Comparison of ENCODE assay signal across 9 cellular contexts in the genomic region with DNA sequence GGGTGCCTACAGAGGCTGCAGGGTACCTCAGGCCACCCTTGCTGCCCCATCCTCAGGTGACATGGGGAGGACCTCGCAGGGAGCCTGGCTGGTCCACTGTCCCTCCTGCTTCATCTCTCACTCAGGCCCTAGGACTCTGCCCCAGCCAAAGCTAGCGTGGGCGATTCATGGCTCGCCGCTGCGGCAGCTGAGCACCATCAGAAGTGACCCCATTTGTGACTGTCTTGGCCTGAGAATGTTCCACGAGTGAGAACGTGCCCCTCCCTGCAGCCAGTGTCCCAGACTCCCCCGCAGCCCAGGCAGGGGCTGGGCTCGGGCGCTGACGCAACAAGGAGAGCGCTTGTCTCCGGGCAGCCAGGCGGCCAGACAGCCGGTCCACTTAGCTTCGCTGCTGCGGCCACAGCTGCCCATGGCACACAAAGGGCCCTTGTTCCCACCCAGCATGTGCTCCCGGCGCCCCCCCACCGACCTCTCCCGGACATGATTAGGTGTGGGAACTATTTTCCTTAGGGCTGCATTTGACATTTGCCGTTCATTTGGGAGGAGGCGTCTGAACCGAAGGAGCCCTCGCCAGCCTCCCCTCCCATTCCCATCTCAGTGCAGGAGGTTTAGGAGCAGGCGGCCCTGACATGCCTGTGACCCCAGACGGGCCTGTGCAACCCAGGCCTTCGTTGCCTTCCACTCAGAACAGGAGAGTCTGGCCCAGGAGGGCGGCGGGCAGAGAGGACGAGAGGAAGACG. TPM values are rescaled to one million over a fixed set of nuclear protein-coding genes. Genes with fewer than 3 reads are reported as not detected.
A peak's percentile ranks its signal among the peaks of the same experiment; 100 is the strongest.
DNase-seq lines count a peak whose midpoint lies in the region; ATAC-seq and TF ChIP-seq lines count a peak whose summit lies in the region.
"Had no signal": no experiment of that assay in that cellular context is flagged by ENCODE, and none has a peak within 500 bp of the region (broad histone marks: within the 10 kb centered on the region; RNA-seq: fewer than 3 reads in every experiment).

No MANE protein-coding gene starts in this region.

- intact Hi-C loops in PC-3 (cut with micrococcal nuclease): no loop called here

- H3K4me1 ChIP-seq in liver (ENCODE audit: control insufficient read depth in 4 of 4, insufficient read depth in 4 of 4, low read length in 3 of 4): peaks cover 8 to 31% (median 22%) of the 10 kb centered on the region in 4 donors
- H3K4me1 ChIP-seq in smooth muscle cell (ENCODE audit: low read depth): peaks cover 19% of the 10 kb centered on the region
- H3K4me1 ChIP-seq in PC-3 (ENCODE audit: insufficient read depth, low read length): peaks cover 8% of the 10 kb centered on the region

- H3K9me2 ChIP-seq in PC-3 (replicated peaks; ENCODE audit: low read length): no peaks in the 10 kb centered on the region

- CTCF ChIA-PET in PC-3 (lab: Charles Lee): interaction anchor here (0.6 kb wide), 1 partner anchor 19 kb away, joined by 3 read pairs; no protein-coding TSS in a partner anchor

- H3K4me3 ChIP-seq in liver (ENCODE audit: low read depth in 1 of 3, low read length in 3 of 3) (no peak overlapping the region), smooth muscle cell (no peak overlapping the region), PC-3 (ENCODE audit: low read length) (no peak overlapping the region)

- TF ChIP-seq RAD21 in liver (IDR thresholded peaks at IDR 0.05): peak; percentile 16 to 44

- H3K79me2 ChIP-seq in smooth muscle cell (ENCODE audit: low read depth) (no peaks in the 10 kb centered on the region), PC-3 (ENCODE audit: low read length) (no peaks in the 10 kb centered on the region)

- H3K27ac ChIP-seq in cingulate gyrus (ENCODE audit: low read depth, low read length) (peak overlapping the region; percentile 79), liver (ENCODE audit: low read depth in 1 of 2, low read length in 2 of 2) (peak overlapping the region; percentile 25 to 57), smooth muscle cell (ENCODE audit: low read depth) (peak overlapping the region; percentile 81), PC-3 (ENCODE audit: low read length) (no peak overlapping the region)

- H3K9ac ChIP-seq in liver (ENCODE audit: low read depth in 1 of 2, low read length in 2 of 2) (no peak overlapping the region), smooth muscle cell (ENCODE audit: low read depth) (peak overlapping the region; percentile 19), PC-3 (ENCODE audit: low read length) (no peak overlapping the region)

- H4K20me1 ChIP-seq in smooth muscle cell (ENCODE audit: low read depth) (no peaks in the 10 kb centered on the region), PC-3 (ENCODE audit: low read length) (no peaks in the 10 kb centered on the region)

- no peak for ATAC-seq in PC-3
- no peak for ATAC-seq in HG03108 (IDR thresholded peaks at IDR 0.05; ENCODE audit: unreplicated experiment)
- no peak for ATAC-seq in GM18870 (IDR thresholded peaks at IDR 0.05; ENCODE audit: unreplicated experiment)
- no peak for ATAC-seq in HG02840 (IDR thresholded peaks at IDR 0.05; ENCODE audit: low FRiP score, unreplicated experiment)

- peak overlapping the region; percentile 30 for H3K4me2 ChIP-seq in smooth muscle cell
- no peak overlapping the region for H3K4me2 ChIP-seq in PC-3 (ENCODE audit: low read length)

- no peaks in the 10 kb centered on the region for H3K27me3 ChIP-seq in liver (ENCODE audit: control insufficient read depth in 4 of 4, insufficient read depth in 4 of 4, low read length in 3 of 4)
- no peaks in the 10 kb centered on the region for H3K27me3 ChIP-seq in smooth muscle cell (ENCODE audit: low read depth)
- H3K27me3 ChIP-seq in PC-3 (ENCODE audit: low read length): no peaks in the 10 kb centered on the region

- H3K9me3 ChIP-seq in liver (ENCODE audit: control insufficient read depth in 4 of 4, low read length in 3 of 4) (no peaks in the 10 kb centered on the region), smooth muscle cell (replicated peaks; ENCODE audit: low read depth) (no peaks in the 10 kb centered on the region), PC-3 (ENCODE audit: low read length) (no peaks in the 10 kb centered on the region)

- H2AFZ ChIP-seq in smooth muscle cell (ENCODE audit: low read depth) (no peak overlapping the region), PC-3 (ENCODE audit: low read length) (no peak overlapping the region)

- DNase-seq in MV-4-11 (lab: John Stamatoyannopoulos, UW): peak; percentile 4
- DNase-seq in smooth muscle cell (lab: John Stamatoyannopoulos, UW; ENCODE audit: unreplicated experiment): no peak
- no peak for DNase-seq in PC-3
- DNase-seq: NCI-H345 had no signal

- H3F3A ChIP-seq in smooth muscle cell (ENCODE audit: low read depth) (peaks cover 11% of the 10 kb centered on the region), PC-3 (ENCODE audit: low read length, unreplicated experiment) (no peaks in the 10 kb centered on the region)

- no TSS peak for BruUV-seq in PC-3 (replicated peaks; lab: Mats Ljungman, UMichigan)

- TF ChIP-seq CTCF in liver (IDR thresholded peaks at IDR 0.05; ENCODE audit: low read depth, low read length, missing input control) (no peak), smooth muscle cell (IDR thresholded peaks at IDR 0.05; ENCODE audit: borderline replicate concordance, insufficient read depth, poor library complexity, severe bottlenecking) (no peak), PC-3 (conservative IDR thresholded peaks at IDR 0.05; ENCODE audit: low read depth, low read length) (no peak)

- POLR2A ChIA-PET in PC-3 (lab: Charles Lee; ENCODE audit: unreplicated experiment): no interaction called here

- no peaks in the 10 kb centered on the region for H3K36me3 ChIP-seq in liver (ENCODE audit: control insufficient read depth in 4 of 4, insufficient read depth in 3 of 4, low read depth in 1 of 4, low read length in 3 of 4)
- H3K36me3 ChIP-seq in smooth muscle cell (ENCODE audit: low read depth): no peaks in the 10 kb centered on the region
- H3K36me3 ChIP-seq in PC-3 (ENCODE audit: low read depth, low read length): no peaks in the 10 kb centered on the region

- 43% methylated on average over 33 of the region's 33 CpGs for WGBS in liver
- whole genome bisulfite sequencing in smooth muscle cell (ENCODE audit: low lambda C conversion rate): 38% methylated on average over 33 of the region's 33 CpGs

TF ChIP-seq in liver, 16 proteins besides CTCF, POLR2A, EP300 and RAD21:
- TF ChIP-seq NR2F2 (IDR thresholded peaks at IDR 0.05): peak; percentile 46
- TF ChIP-seq YY1 (IDR thresholded peaks at IDR 0.05): no peak
- TF ChIP-seq EGR1 (IDR thresholded peaks at IDR 0.05; ENCODE audit: low read depth in 2 of 2): peak; percentile 38 to 90
- TF ChIP-seq, protein P1, sequence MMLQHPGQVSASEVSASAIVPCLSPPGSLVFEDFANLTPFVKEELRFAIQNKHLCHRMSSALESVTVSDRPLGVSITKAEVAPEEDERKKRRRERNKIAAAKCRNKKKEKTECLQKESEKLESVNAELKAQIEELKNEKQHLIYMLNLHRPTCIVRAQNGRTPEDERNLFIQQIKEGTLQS (IDR thresholded peaks at IDR 0.05): peak; percentile 65
- TF ChIP-seq FOXA1 (IDR thresholded peaks at IDR 0.05): no peak
- TF ChIP-seq SP1 (IDR thresholded peaks at IDR 0.05): peak; percentile 48
- peak; percentile 35 to 41 for TF ChIP-seq RXRA (IDR thresholded peaks at IDR 0.05)
- no peak for TF ChIP-seq JUND (IDR thresholded peaks at IDR 0.05)
- TF ChIP-seq, protein P2, sequence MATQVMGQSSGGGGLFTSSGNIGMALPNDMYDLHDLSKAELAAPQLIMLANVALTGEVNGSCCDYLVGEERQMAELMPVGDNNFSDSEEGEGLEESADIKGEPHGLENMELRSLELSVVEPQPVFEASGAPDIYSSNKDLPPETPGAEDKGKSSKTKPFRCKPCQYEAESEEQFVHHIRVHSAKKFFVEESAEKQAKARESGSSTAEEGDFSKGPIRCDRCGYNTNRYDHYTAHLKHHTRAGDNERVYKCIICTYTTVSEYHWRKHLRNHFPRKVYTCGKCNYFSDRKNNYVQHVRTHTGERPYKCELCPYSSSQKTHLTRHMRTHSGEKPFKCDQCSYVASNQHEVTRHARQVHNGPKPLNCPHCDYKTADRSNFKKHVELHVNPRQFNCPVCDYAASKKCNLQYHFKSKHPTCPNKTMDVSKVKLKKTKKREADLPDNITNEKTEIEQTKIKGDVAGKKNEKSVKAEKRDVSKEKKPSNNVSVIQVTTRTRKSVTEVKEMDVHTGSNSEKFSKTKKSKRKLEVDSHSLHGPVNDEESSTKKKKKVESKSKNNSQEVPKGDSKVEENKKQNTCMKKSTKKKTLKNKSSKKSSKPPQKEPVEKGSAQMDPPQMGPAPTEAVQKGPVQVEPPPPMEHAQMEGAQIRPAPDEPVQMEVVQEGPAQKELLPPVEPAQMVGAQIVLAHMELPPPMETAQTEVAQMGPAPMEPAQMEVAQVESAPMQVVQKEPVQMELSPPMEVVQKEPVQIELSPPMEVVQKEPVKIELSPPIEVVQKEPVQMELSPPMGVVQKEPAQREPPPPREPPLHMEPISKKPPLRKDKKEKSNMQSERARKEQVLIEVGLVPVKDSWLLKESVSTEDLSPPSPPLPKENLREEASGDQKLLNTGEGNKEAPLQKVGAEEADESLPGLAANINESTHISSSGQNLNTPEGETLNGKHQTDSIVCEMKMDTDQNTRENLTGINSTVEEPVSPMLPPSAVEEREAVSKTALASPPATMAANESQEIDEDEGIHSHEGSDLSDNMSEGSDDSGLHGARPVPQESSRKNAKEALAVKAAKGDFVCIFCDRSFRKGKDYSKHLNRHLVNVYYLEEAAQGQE (IDR thresholded peaks at IDR 0.05): no peak
TF ChIP-seq in liver: peak in this region for 5.

RNA-seq across cellular contexts. Expression of gene POFUT2, which starts 19.3 kb away (rescaled TPM):
- 10 to 100 TPM in 1 of 2 donors, 1 to 10 TPM in 1; 7.4 to 15.6 TPM for total RNA-seq in liver
- 1 to 10 TPM; 3.3 to 8.4 TPM for polyA plus RNA-seq in liver
- 32.1 and 58.3 TPM in 2 replicates for total RNA-seq in smooth muscle cell
- polyA plus RNA-seq in smooth muscle cell: 69.6 and 70.0 TPM in 2 replicates
- total RNA-seq in PC-3 (2014; rRNA removed): 19.6 and 28.2 TPM in 2 replicates
